Comparison of ENCODE assay signal across 9 cellular contexts in genomic region chr9:96222132-96222531, GRCh38.
DNase-seq lines count a peak whose midpoint lies in the region; TF ChIP-seq lines count a peak whose summit lies in the region.
"Had no signal": no experiment of that assay in that cellular context is flagged by ENCODE, and none has a peak within 500 bp of the region (broad histone marks: within the 10 kb centered on the region; RNA-seq: fewer than 3 reads in every experiment).

No MANE protein-coding gene starts in this region.

- peaks cover 11% of the 10 kb centered on the region for H3K4me1 Mint-ChIP-seq in neural progenitor cell
- H3K4me1 Mint-ChIP-seq in activated T-helper 1 cell treated with anti-CD3 and anti-CD28 coated beads, Interleukin-12 subunit alpha, Interleukin-12 subunit beta, Interleukin-2, Interleukin-4 antibody, amounts not matched to agents 30 ng/mL and 10 ng/mL and 1 ng/mL, durations not matched to agents 14 hours and 24 hours and 36 hours (ENCODE audit: low read depth) = peaks cover 11% of the 10 kb centered on the region
- H3K4me1 Mint-ChIP-seq in T-helper 2 cell treated with Interferon-gamma antibody and Interleukin-4, amounts not matched to agents 5 μg/mL and 100 μg/mL, for 36 hours (ENCODE audit: low read depth) = peaks cover 10% of the 10 kb centered on the region

- TF ChIP-seq CTCF in choroid plexus epithelial cell (conservative IDR thresholded peaks at IDR 0.05; ENCODE audit: low read depth, low read length) (peak; percentile 72), neural progenitor cell (IDR thresholded peaks at IDR 0.05) (peak; percentile 64)

- H3K4me3 ChIP-seq in choroid plexus epithelial cell (ENCODE audit: low read depth, low read length) (no peak overlapping the region), neural progenitor cell (no peak overlapping the region)

- H3K9me3 ChIP-seq in neural progenitor cell (ENCODE audit: low read depth) = peaks cover 10% of the 10 kb centered on the region

- peaks cover 8% of the 10 kb centered on the region for H3K36me3 ChIP-seq in neural progenitor cell

- no peak overlapping the region for H3K4me3 Mint-ChIP-seq in neural progenitor cell
- no peak overlapping the region for H3K4me3 Mint-ChIP-seq in activated T-helper 1 cell treated with anti-CD3 and anti-CD28 coated beads, Interleukin-12 subunit alpha, Interleukin-12 subunit beta, Interleukin-2, Interleukin-4 antibody, amounts not matched to agents 30 ng/mL and 10 ng/mL and 1 ng/mL, durations not matched to agents 14 hours and 24 hours and 36 hours
- no peak overlapping the region for H3K4me3 Mint-ChIP-seq in T-helper 2 cell treated with Interferon-gamma antibody and Interleukin-4, amounts not matched to agents 5 μg/mL and 100 μg/mL, for 36 hours

- H3K27ac ChIP-seq in neural progenitor cell = no peak overlapping the region

- no peak overlapping the region for H2AFZ ChIP-seq in neural progenitor cell (replicated peaks)

- H3K4me1 ChIP-seq in neural progenitor cell = peaks cover 8% of the 10 kb centered on the region

- peaks cover 2% of the 10 kb centered on the region for H3K36me3 Mint-ChIP-seq in neural progenitor cell
- H3K36me3 Mint-ChIP-seq in activated T-helper 1 cell treated with anti-CD3 and anti-CD28 coated beads, Interleukin-12 subunit alpha, Interleukin-12 subunit beta, Interleukin-2, Interleukin-4 antibody, amounts not matched to agents 30 ng/mL and 10 ng/mL and 1 ng/mL, durations not matched to agents 14 hours and 24 hours and 36 hours (ENCODE audit: low read depth) = no peaks in the 10 kb centered on the region
- H3K36me3 Mint-ChIP-seq in T-helper 2 cell treated with Interferon-gamma antibody and Interleukin-4, amounts not matched to agents 5 μg/mL and 100 μg/mL, for 36 hours (ENCODE audit: low read depth) = no peaks in the 10 kb centered on the region

- H3K27ac Mint-ChIP-seq in neural progenitor cell = peak overlapping the region; percentile 18
- no peak overlapping the region for H3K27ac Mint-ChIP-seq in activated T-helper 1 cell treated with anti-CD3 and anti-CD28 coated beads, Interleukin-12 subunit alpha, Interleukin-12 subunit beta, Interleukin-2, Interleukin-4 antibody, amounts not matched to agents 30 ng/mL and 10 ng/mL and 1 ng/mL, durations not matched to agents 14 hours and 24 hours and 36 hours
- H3K27ac Mint-ChIP-seq in T-helper 2 cell treated with Interferon-gamma antibody and Interleukin-4, amounts not matched to agents 5 μg/mL and 100 μg/mL, for 36 hours = no peak overlapping the region

- intact Hi-C loops in activated T-helper 1 cell treated with anti-CD3 and anti-CD28 coated beads, Interleukin-12 subunit alpha, Interleukin-12 subunit beta, Interleukin-2, Interleukin-4 antibody, amounts not matched to agents 30 ng/mL and 10 ng/mL and 1 ng/mL, durations not matched to agents 14 hours and 24 hours and 36 hours (cut with micrococcal nuclease) = no loop called here

- H3K9me3 Mint-ChIP-seq in neural progenitor cell = peaks cover 17% of the 10 kb centered on the region
- peaks cover 13% of the 10 kb centered on the region for H3K9me3 Mint-ChIP-seq in activated T-helper 1 cell treated with anti-CD3 and anti-CD28 coated beads, Interleukin-12 subunit alpha, Interleukin-12 subunit beta, Interleukin-2, Interleukin-4 antibody, amounts not matched to agents 30 ng/mL and 10 ng/mL and 1 ng/mL, durations not matched to agents 14 hours and 24 hours and 36 hours
- peaks cover 5% of the 10 kb centered on the region for H3K9me3 Mint-ChIP-seq in T-helper 2 cell treated with Interferon-gamma antibody and Interleukin-4, amounts not matched to agents 5 μg/mL and 100 μg/mL, for 36 hours

- peaks cover 7% of the 10 kb centered on the region for H3K27me3 Mint-ChIP-seq in neural progenitor cell (ENCODE audit: insufficient read depth, low read depth)
- H3K27me3 Mint-ChIP-seq in activated T-helper 1 cell treated with anti-CD3 and anti-CD28 coated beads, Interleukin-12 subunit alpha, Interleukin-12 subunit beta, Interleukin-2, Interleukin-4 antibody, amounts not matched to agents 30 ng/mL and 10 ng/mL and 1 ng/mL, durations not matched to agents 14 hours and 24 hours and 36 hours (ENCODE audit: insufficient read depth) = peaks cover 36% of the 10 kb centered on the region
- peaks cover 37% of the 10 kb centered on the region for H3K27me3 Mint-ChIP-seq in T-helper 2 cell treated with Interferon-gamma antibody and Interleukin-4, amounts not matched to agents 5 μg/mL and 100 μg/mL, for 36 hours (ENCODE audit: low read depth)

- no peak overlapping the region for H3K4me2 ChIP-seq in neural progenitor cell

- no peaks in the 10 kb centered on the region for H3K79me2 ChIP-seq in neural progenitor cell (ENCODE audit: low read depth)

- DNase-seq in DMS 273 (lab: John Stamatoyannopoulos, UW; ENCODE audit: unreplicated experiment) (peak; percentile 33), DMS 273 treated with DMSO at 0.1 percent for 48 hours (lab: John Stamatoyannopoulos, UW) (no peak), LHCN-M2 (ENCODE audit: low read depth) (peak; percentile 12), choroid plexus epithelial cell (ENCODE audit: low read depth) (peak; percentile 36), neural progenitor cell (ENCODE audit: low spot score) (peak; percentile 26), mesenteric fat pad (ENCODE audit: low spot score) (no peak)
- DNase-seq in activated T-helper 1 cell treated with anti-CD3 and anti-CD28 coated beads, Interleukin-12 subunit alpha, Interleukin-12 subunit beta, Interleukin-2, Interleukin-4 antibody, amounts not matched to agents 30 ng/mL and 10 ng/mL and 1 ng/mL, durations not matched to agents 14 hours and 24 hours and 36 hours (ENCODE audit: low spot score) = no peak
- DNase-seq in T-helper 2 cell treated with Interferon-gamma antibody and Interleukin-4, amounts not matched to agents 5 μg/mL and 100 μg/mL, for 36 hours (ENCODE audit: low spot score) = no peak
- DNase-seq: activated T-cell treated with anti-CD3 and anti-CD28 coated beads for 4 hours had no signal

- H3K27me3 ChIP-seq in neural progenitor cell = peaks cover 17% of the 10 kb centered on the region

- H4K20me1 ChIP-seq in neural progenitor cell (ENCODE audit: low read depth) = no peaks in the 10 kb centered on the region

- peaks cover 9% of the 10 kb centered on the region for H3F3A ChIP-seq in neural progenitor cell (ENCODE audit: low read depth)

- no peak overlapping the region for H3K9ac ChIP-seq in neural progenitor cell

Comparison
In these comparisons a context has a peak if more than half of its experiments do, and no peak if none do; other contexts are left out.
1. DNase-seq: peak in DMS 273 (single experiment), LHCN-M2 (single experiment), choroid plexus epithelial cell (single experiment) and neural progenitor cell (single experiment); none in DMS 273 treated with DMSO at 0.1 percent for 48 hours (single experiment), activated T-helper 1 cell treated with anti-CD3 and anti-CD28 coated beads, Interleukin-12 subunit alpha, Interleukin-12 subunit beta, Interleukin-2, Interleukin-4 antibody, amounts not matched to agents 30 ng/mL and 10 ng/mL and 1 ng/mL, durations not matched to agents 14 hours and 24 hours and 36 hours (single experiment), T-helper 2 cell treated with Interferon-gamma antibody and Interleukin-4, amounts not matched to agents 5 μg/mL and 100 μg/mL, for 36 hours (single experiment) and mesenteric fat pad (single experiment).